ENCODE assay signal across 1 cellular context in the genomic region with DNA sequence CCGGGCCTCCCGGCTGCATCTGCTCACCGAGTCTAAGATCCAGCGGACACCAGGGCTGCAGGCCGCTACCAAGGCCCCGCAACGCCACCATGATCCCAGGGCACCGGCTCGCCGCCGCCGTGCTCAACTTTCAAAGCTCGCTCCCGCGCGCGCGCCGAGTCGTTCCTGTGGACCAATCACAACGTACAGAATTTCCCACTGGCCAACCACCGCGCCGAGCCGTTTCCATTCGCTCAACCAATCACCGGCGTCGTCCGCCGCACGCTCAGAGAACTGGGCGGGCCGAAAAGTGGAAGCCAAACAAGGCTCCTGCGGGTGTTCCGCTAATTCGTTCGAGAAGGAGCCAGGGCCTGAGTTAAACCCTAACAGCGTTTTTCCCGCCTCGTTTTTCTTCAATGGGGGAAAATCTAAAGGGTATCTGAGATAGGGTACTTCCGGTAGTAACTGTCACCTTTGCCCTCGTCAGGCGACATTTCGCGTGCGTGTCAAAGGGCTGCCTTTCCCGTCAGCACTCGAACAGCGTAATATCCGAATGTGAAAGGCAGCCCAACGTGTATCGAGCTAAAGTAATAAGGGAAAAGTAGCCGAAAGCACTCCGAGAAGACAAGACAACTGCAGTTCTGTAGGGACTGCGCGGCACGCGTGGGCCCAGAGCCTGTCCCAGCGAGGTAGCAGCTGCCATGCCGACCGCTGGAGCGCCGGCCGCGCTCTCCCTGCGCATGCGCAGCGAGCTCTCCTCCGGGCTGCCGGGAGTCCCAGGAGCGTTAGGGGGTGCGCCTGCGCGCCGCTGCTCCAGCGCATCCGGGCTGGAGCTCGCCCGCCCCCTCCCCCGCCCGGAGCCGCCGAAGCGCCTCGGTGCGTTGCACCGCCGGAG.
TF ChIP-seq lines count a peak whose summit lies in the region.

TSS of gene NCAPD3 (minus strand) at position 132 of the 874 bp plus-strand sequence. CDS start at position 91, 41 bp downstream.
TSS of gene VPS26B (plus strand) at position 836 of the 874 bp plus-strand sequence. CDS start 452 bp downstream, outside the sequence.

TF ChIP-seq in SK-N-SH treated with all-trans-retinoic acid at 6 μM for 48 hours, 23 proteins besides CTCF, POLR2A, EP300 and RAD21 (continued from another document):
- TF ChIP-seq POU6F1 (CRISPR knock-in tag; IDR thresholded peaks at IDR 0.05; ENCODE audit: borderline replicate concordance, low read depth) = no peak
